2 cellular contexts compared by ENCODE assay signal in genomic region chr15:100683434-100683833, GRCh38.
TF ChIP-seq lines count a peak whose summit lies in the region.

No MANE protein-coding gene starts in this region.

TF ChIP-seq in liver, 16 proteins besides CTCF, POLR2A, EP300 and RAD21 (continued from another document):
- peak; percentile 35 for TF ChIP-seq NR2F2 (IDR thresholded peaks at IDR 0.05)

TF ChIP-seq in HepG2, 621 proteins besides CTCF, POLR2A, EP300 and RAD21 (continued from another document):
- TF ChIP-seq PRDM15 (CRISPR knock-in tag; IDR thresholded peaks at IDR 0.05) (no peak), ZNF740 (CRISPR knock-in tag; IDR thresholded peaks at IDR 0.05) (no peak), ZNF326 (CRISPR knock-in tag; IDR thresholded peaks at IDR 0.05; ENCODE audit: borderline replicate concordance) (no peak), ZNF543 (CRISPR knock-in tag; IDR thresholded peaks at IDR 0.05) (no peak)
